ENCODE assay signal across 1 cellular context in the genomic region with DNA sequence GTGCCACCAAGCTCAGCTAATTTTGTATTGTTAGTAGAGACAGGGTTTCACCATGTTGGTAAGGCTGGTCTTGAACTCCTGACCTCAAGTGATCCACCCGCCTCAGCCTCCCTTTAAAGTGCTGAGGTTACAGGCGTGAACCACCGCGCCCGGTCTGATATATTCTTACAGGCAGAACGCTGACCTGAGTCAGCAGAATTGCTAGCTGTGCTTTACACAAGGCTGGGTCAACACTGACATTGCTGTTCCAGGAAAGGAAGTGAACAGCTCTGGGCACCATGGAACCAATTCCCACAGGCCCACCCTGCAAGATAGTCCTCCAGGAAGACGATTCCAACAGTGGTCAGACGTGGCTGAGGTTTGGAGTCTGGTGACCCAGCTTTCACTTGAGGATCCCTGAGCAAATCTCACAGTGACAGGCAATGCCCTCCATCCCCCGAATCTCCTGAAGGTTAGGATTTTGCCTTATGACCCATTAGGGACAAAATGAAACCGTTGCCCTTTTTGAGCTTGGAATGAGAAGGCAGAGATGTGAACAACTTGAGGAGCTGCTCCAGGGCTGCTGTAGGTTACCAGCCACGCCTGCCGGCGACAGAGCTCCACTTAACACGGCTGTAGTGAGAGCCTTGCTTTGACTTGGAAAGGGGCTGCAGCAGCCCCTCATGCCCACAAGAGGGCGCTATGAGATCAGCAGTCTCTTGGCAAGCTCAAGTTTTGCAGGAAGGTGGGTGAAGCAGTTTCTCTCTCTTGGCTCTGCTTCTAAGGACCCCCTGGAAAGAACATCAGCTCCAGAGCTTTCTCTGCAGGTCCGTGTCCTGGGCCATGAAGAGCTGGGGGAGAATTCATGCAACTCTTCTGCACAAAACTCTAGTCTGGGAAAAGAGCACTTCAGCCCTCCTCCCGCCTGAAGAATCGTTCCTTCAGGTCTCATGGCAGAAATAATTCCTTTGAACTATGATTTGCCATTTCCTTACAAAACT.
A peak's percentile ranks its signal among the peaks of the same experiment; 100 is the strongest.
TF ChIP-seq lines count a peak whose summit lies in the region.

No MANE protein-coding gene starts in this region.

TF ChIP-seq in HEK293, 187 proteins besides CTCF, POLR2A, EP300 and RAD21 (continued from another document and continues in another):
- no peak for TF ChIP-seq SALL2 (tag by site-specific recombination; IDR thresholded peaks at IDR 0.05; ENCODE audit: borderline replicate concordance)
- TF ChIP-seq MZF1 (tag by site-specific recombination; IDR thresholded peaks at IDR 0.05; ENCODE audit: borderline replicate concordance) = no peak
- no peak for TF ChIP-seq ZNF433 (tag by site-specific recombination; IDR thresholded peaks at IDR 0.05; ENCODE audit: low read depth)
- no peak for TF ChIP-seq ZNF692 (tag by site-specific recombination; IDR thresholded peaks at IDR 0.05)
- TF ChIP-seq ZNF623 (tag by site-specific recombination; IDR thresholded peaks at IDR 0.05) = no peak
- no peak for TF ChIP-seq PRDM4 (tag by site-specific recombination; IDR thresholded peaks at IDR 0.05)
- no peak for TF ChIP-seq BCL6B (tag by site-specific recombination; IDR thresholded peaks at IDR 0.05)
- TF ChIP-seq ZNF558 (tag by site-specific recombination; IDR thresholded peaks at IDR 0.05) = no peak
- TF ChIP-seq, protein P1, sequence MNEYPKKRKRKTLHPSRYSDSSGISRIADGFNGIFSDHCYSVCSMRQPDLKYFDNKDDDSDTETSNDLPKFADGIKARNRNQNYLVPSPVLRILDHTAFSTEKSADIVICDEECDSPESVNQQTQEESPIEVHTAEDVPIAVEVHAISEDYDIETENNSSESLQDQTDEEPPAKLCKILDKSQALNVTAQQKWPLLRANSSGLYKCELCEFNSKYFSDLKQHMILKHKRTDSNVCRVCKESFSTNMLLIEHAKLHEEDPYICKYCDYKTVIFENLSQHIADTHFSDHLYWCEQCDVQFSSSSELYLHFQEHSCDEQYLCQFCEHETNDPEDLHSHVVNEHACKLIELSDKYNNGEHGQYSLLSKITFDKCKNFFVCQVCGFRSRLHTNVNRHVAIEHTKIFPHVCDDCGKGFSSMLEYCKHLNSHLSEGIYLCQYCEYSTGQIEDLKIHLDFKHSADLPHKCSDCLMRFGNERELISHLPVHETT (tag by site-specific recombination; IDR thresholded peaks at IDR 0.05) = no peak
- no peak for TF ChIP-seq ZNF19 (tag by site-specific recombination; IDR thresholded peaks at IDR 0.05; ENCODE audit: low read depth)
- TF ChIP-seq ZNF571 (tag by site-specific recombination; IDR thresholded peaks at IDR 0.05) = no peak
- no peak for TF ChIP-seq BCL11A (tag by site-specific recombination; IDR thresholded peaks at IDR 0.05; ENCODE audit: low read depth)
- no peak for TF ChIP-seq ZNF157 (tag by site-specific recombination; IDR thresholded peaks at IDR 0.05)
- TF ChIP-seq ZNF146 (tag by site-specific recombination; IDR thresholded peaks at IDR 0.05) = no peak
- TF ChIP-seq ZFP41 (tag by site-specific recombination; IDR thresholded peaks at IDR 0.05; ENCODE audit: borderline replicate concordance) = no peak
- TF ChIP-seq ZNF274 (IDR thresholded peaks at IDR 0.05; ENCODE audit: low read length) = no peak
- TF ChIP-seq ZNF274 (tag by site-specific recombination; IDR thresholded peaks at IDR 0.05; ENCODE audit: borderline replicate concordance) = no peak
- no peak for TF ChIP-seq ZNF223 (tag by site-specific recombination; IDR thresholded peaks at IDR 0.05)
- no peak for TF ChIP-seq INSM2 (tag by site-specific recombination; IDR thresholded peaks at IDR 0.05)
- TF ChIP-seq KLF8 (tag by site-specific recombination; IDR thresholded peaks at IDR 0.05) = no peak
- TF ChIP-seq, protein P2, sequence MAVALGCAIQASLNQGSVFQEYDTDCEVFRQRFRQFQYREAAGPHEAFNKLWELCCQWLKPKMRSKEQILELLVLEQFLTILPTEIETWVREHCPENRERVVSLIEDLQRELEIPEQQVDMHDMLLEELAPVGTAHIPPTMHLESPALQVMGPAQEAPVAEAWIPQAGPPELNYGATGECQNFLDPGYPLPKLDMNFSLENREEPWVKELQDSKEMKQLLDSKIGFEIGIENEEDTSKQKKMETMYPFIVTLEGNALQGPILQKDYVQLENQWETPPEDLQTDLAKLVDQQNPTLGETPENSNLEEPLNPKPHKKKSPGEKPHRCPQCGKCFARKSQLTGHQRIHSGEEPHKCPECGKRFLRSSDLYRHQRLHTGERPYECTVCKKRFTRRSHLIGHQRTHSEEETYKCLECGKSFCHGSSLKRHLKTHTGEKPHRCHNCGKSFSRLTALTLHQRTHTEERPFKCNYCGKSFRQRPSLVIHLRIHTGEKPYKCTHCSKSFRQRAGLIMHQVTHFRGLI (tag by site-specific recombination; IDR thresholded peaks at IDR 0.05) = no peak
- no peak for TF ChIP-seq ZNF664 (tag by site-specific recombination; IDR thresholded peaks at IDR 0.05)
- TF ChIP-seq ZNF169 (tag by site-specific recombination; IDR thresholded peaks at IDR 0.05) = no peak
- no peak for TF ChIP-seq BCL11B (tag by site-specific recombination; IDR thresholded peaks at IDR 0.05; ENCODE audit: low read depth)
- TF ChIP-seq ZSCAN30 (tag by site-specific recombination; IDR thresholded peaks at IDR 0.05) = 0 out of 2 replicates have a peak, but pooled peaks have one; percentile 54
- TF ChIP-seq, protein P3, sequence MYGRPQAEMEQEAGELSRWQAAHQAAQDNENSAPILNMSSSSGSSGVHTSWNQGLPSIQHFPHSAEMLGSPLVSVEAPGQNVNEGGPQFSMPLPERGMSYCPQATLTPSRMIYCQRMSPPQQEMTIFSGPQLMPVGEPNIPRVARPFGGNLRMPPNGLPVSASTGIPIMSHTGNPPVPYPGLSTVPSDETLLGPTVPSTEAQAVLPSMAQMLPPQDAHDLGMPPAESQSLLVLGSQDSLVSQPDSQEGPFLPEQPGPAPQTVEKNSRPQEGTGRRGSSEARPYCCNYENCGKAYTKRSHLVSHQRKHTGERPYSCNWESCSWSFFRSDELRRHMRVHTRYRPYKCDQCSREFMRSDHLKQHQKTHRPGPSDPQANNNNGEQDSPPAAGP (tag by site-specific recombination; IDR thresholded peaks at IDR 0.05) = no peak
- TF ChIP-seq ZNF2 (tag by site-specific recombination; IDR thresholded peaks at IDR 0.05) = no peak
- TF ChIP-seq TCF7L2 (IDR thresholded peaks at IDR 0.05; ENCODE audit: borderline replicate concordance, low read depth, low read length) = no peak
- no peak for TF ChIP-seq ZNF23 (tag by site-specific recombination; IDR thresholded peaks at IDR 0.05; ENCODE audit: borderline replicate concordance)
- no peak for TF ChIP-seq HOXD13 (CRISPR knock-in tag; IDR thresholded peaks at IDR 0.05; ENCODE audit: borderline replicate concordance)
- TF ChIP-seq ZBTB7A (tag by site-specific recombination; IDR thresholded peaks at IDR 0.05; ENCODE audit: low read depth) = no peak
- peak; percentile 21; the same call in 1 of the 2 replicates for TF ChIP-seq PRDM1 (tag by site-specific recombination; IDR thresholded peaks at IDR 0.05)
- no peak for TF ChIP-seq ZNF248 (tag by site-specific recombination; IDR thresholded peaks at IDR 0.05)
- TF ChIP-seq ZNF175 (tag by site-specific recombination; IDR thresholded peaks at IDR 0.05) = no peak
- no peak for TF ChIP-seq REPIN1 (tag by site-specific recombination; IDR thresholded peaks at IDR 0.05; ENCODE audit: low read depth)
- peak; percentile 30; the same call in 1 of the 2 replicates for TF ChIP-seq ZNF596 (tag by site-specific recombination; IDR thresholded peaks at IDR 0.05)
- TF ChIP-seq ZNF221 (tag by site-specific recombination; IDR thresholded peaks at IDR 0.05; ENCODE audit: borderline replicate concordance) = no peak
- TF ChIP-seq ZNF140 (tag by site-specific recombination; IDR thresholded peaks at IDR 0.05) = no peak
- peak; percentile 42; the same call in 1 of the 2 replicates for TF ChIP-seq ZBTB17 (tag by site-specific recombination; IDR thresholded peaks at IDR 0.05)
- no peak for TF ChIP-seq ZNF112 (tag by site-specific recombination; IDR thresholded peaks at IDR 0.05)
- TF ChIP-seq ZBTB49 (tag by site-specific recombination; IDR thresholded peaks at IDR 0.05; ENCODE audit: low read depth) = no peak
- TF ChIP-seq ZFP37 (tag by site-specific recombination; IDR thresholded peaks at IDR 0.05) = 0 out of 2 replicates have a peak, but pooled peaks have one; percentile 30
- peak; percentile 13; the same call in 1 of the 2 replicates for TF ChIP-seq IKZF3 (tag by site-specific recombination; IDR thresholded peaks at IDR 0.05)
